ENCODE assay signal across 16 cellular contexts in genomic region chr13:53382008-53382407, GRCh38.
"Had no signal": no experiment of that assay in that cellular context is flagged by ENCODE, and none has a peak within 500 bp of the region (broad histone marks: within the 10 kb centered on the region; RNA-seq: fewer than 3 reads in every experiment).

No MANE protein-coding gene starts in this region.

- H3K9me3 Mint-ChIP-seq: activated CD4-positive, alpha-beta T cell treated with anti-CD3 and anti-CD28 coated beads, Interleukin-2, amount 10 ng/mL, durations not matched to agents 7 days and 5 days had no signal

- H3K27me3 Mint-ChIP-seq: activated CD4-positive, alpha-beta T cell treated with anti-CD3 and anti-CD28 coated beads, Interleukin-2, amount 10 ng/mL, durations not matched to agents 7 days and 5 days; activated naive CD8-positive, alpha-beta T cell treated with anti-CD3 and anti-CD28 coated beads, Interleukin-2, amount 50 U/mL, for 24 hours; stimulated activated memory B cell treated with anti-CD40 and anti-IgM and Interleukin-4, amounts not matched to agents 10 μg/mL and 1 μg/mL and 100 μg/mL, for 72 hours had no signal

- H3K27me3 ChIP-seq: foreskin keratinocyte, pancreas, sigmoid colon, thyroid gland had no signal

- DNase-seq: activated CD4-positive, alpha-beta T cell treated with anti-CD3 and anti-CD28 coated beads, Interleukin-2, amount 10 ng/mL, durations not matched to agents 7 days and 5 days; activated CD4-positive, CD25-positive, alpha-beta regulatory T cell; activated naive CD4-positive, alpha-beta T cell treated with Interleukin-2 at 50 U/mL for 16 hours; activated naive CD8-positive, alpha-beta T cell treated with anti-CD3 and anti-CD28 coated beads, Interleukin-2, amount 50 U/mL, for 24 hours; aorta; cerebellar nuclear complex; effector memory CD4-positive, alpha-beta T cell; foreskin keratinocyte; glutamatergic neuron; hypothalamus; left colon; pancreas; sigmoid colon; thyroid gland had no signal

- H3K4me3 ChIP-seq: lung, pancreas, sigmoid colon, thyroid gland had no signal

- H3K27ac Mint-ChIP-seq: activated CD4-positive, alpha-beta T cell treated with anti-CD3 and anti-CD28 coated beads, Interleukin-2, amount 10 ng/mL, durations not matched to agents 7 days and 5 days; activated naive CD8-positive, alpha-beta T cell treated with anti-CD3 and anti-CD28 coated beads, Interleukin-2, amount 50 U/mL, for 24 hours; stimulated activated memory B cell treated with anti-CD40 and anti-IgM and Interleukin-4, amounts not matched to agents 10 μg/mL and 1 μg/mL and 100 μg/mL, for 72 hours had no signal

- ATAC-seq: activated naive CD8-positive, alpha-beta T cell treated with anti-CD3 and anti-CD28 coated beads, Interleukin-2, amount 50 U/mL, for 24 hours; foreskin keratinocyte; left colon; pancreas; stimulated activated memory B cell treated with anti-CD40 and anti-IgM and Interleukin-4, amounts not matched to agents 10 μg/mL and 1 μg/mL and 100 μg/mL, for 72 hours had no signal

- H3K36me3 Mint-ChIP-seq: stimulated activated memory B cell treated with anti-CD40 and anti-IgM and Interleukin-4, amounts not matched to agents 10 μg/mL and 1 μg/mL and 100 μg/mL, for 72 hours had no signal

- H3K27ac ChIP-seq: foreskin keratinocyte, pancreas, sigmoid colon, thyroid gland had no signal

- H3K4me1 Mint-ChIP-seq: activated CD4-positive, alpha-beta T cell treated with anti-CD3 and anti-CD28 coated beads, Interleukin-2, amount 10 ng/mL, durations not matched to agents 7 days and 5 days; activated naive CD8-positive, alpha-beta T cell treated with anti-CD3 and anti-CD28 coated beads, Interleukin-2, amount 50 U/mL, for 24 hours; stimulated activated memory B cell treated with anti-CD40 and anti-IgM and Interleukin-4, amounts not matched to agents 10 μg/mL and 1 μg/mL and 100 μg/mL, for 72 hours had no signal

- H3K4me3 Mint-ChIP-seq: activated CD4-positive, alpha-beta T cell treated with anti-CD3 and anti-CD28 coated beads, Interleukin-2, amount 10 ng/mL, durations not matched to agents 7 days and 5 days; activated naive CD8-positive, alpha-beta T cell treated with anti-CD3 and anti-CD28 coated beads, Interleukin-2, amount 50 U/mL, for 24 hours; stimulated activated memory B cell treated with anti-CD40 and anti-IgM and Interleukin-4, amounts not matched to agents 10 μg/mL and 1 μg/mL and 100 μg/mL, for 72 hours had no signal

- H3K36me3 ChIP-seq: pancreas, sigmoid colon, thyroid gland had no signal

- H3K4me1 ChIP-seq: foreskin keratinocyte, pancreas, thyroid gland had no signal

- H3K9me3 ChIP-seq: pancreas, sigmoid colon, thyroid gland had no signal
